Comparison of ENCODE assay signal across 8 cellular contexts in the genomic region with DNA sequence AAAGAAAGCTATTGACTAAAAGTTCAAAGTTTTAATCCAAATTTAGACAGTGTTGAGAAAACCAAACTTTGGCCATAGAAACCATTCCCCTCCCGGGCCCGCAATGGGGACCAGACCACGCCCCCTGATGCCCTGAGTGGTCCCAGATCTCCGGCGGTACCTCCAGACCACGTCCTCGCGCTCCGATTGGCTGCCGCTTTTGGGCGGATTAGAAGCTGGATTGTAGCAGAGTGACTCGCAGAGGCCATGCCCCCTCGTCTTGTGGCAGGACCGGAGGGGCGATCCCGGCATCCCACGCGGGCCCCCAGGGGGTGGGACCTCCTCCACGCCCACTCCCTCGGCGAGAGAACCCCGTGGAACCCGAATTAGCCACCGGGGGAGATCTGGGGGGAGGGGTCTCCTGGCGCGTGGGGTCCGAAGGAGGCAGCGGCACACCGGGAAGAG. TPM values are rescaled to one million over a fixed set of nuclear protein-coding genes. Genes with fewer than 3 reads are reported as not detected.
A peak's percentile ranks its signal among the peaks of the same experiment; 100 is the strongest.
DNase-seq lines count a peak whose midpoint lies in the region; TF ChIP-seq lines count a peak whose summit lies in the region.

No MANE protein-coding gene starts in this region.

- TF ChIP-seq POLR2A in GM15510 (IDR thresholded peaks at IDR 0.05; ENCODE audit: borderline replicate concordance, extremely low read depth, insufficient read length), result peak; percentile 39
- peak in 1 of 2 donors; percentile 65 for TF ChIP-seq POLR2A in adrenal gland (IDR thresholded peaks at IDR 0.05)

- H3K27me3 ChIP-seq in Karpas-422 (ENCODE audit: low read length) (no peaks in the 10 kb centered on the region), adrenal gland (no peaks in the 10 kb centered on the region), left ventricle myocardium inferior (ENCODE audit: low read depth) (no peaks in the 10 kb centered on the region)

- H3K9me2 ChIP-seq in Karpas-422 (replicated peaks; ENCODE audit: insufficient read depth, low read length), result no peaks in the 10 kb centered on the region

- TF ChIP-seq CTCF in adrenal gland (IDR thresholded peaks at IDR 0.05), result no peak
- TF ChIP-seq CTCF in left ventricle myocardium inferior (IDR thresholded peaks at IDR 0.05; ENCODE audit: borderline replicate concordance), result no peak

- intact Hi-C loops in adrenal gland (cut with DNase I), result loop anchor here in 1 of 2 donors (5.0 kb wide), 1 partner anchor 130 kb away; the partner anchor contains the start of gene FTL
- intact Hi-C loops in left ventricle myocardium inferior (cut with micrococcal nuclease), result loop anchor here (2.0 kb wide), 1 partner anchor 42 kb away; no protein-coding TSS in a partner anchor

- H4K20me1 ChIP-seq in Karpas-422 (ENCODE audit: insufficient read depth, low read depth, low read length), result no peaks in the 10 kb centered on the region

- H3K4me1 ChIP-seq in Karpas-422 (ENCODE audit: low read length) (peaks cover 16% of the 10 kb centered on the region), adrenal gland (replicated peaks in 1 of 2) (peaks cover 4 to 7% of the 10 kb centered on the region in 2 donors), left ventricle myocardium inferior (peaks cover 19% of the 10 kb centered on the region), urinary bladder (ENCODE audit: insufficient read depth) (peaks cover 2% of the 10 kb centered on the region)

- H3K27ac ChIP-seq in Karpas-422 (ENCODE audit: low read length) (no peak overlapping the region), adrenal gland (peak overlapping the region in 4 of 5 donors; percentile 58 to 91 (median 86)), left ventricle myocardium inferior (replicated peaks) (peak overlapping the region; percentile 58), urinary bladder (ENCODE audit: low read depth) (peak overlapping the region; percentile 68)

- no peaks in the 10 kb centered on the region for H3K9me3 ChIP-seq in Karpas-422 (ENCODE audit: low read length)
- H3K9me3 ChIP-seq in adrenal gland (replicated peaks in 1 of 3), result no peaks in the 10 kb centered on the region
- no peaks in the 10 kb centered on the region for H3K9me3 ChIP-seq in left ventricle myocardium inferior (replicated peaks)

- H3K4me2 ChIP-seq in Karpas-422 (ENCODE audit: low read depth, low read length, poor library complexity, severe bottlenecking), result peak overlapping the region; percentile 77

- H3K9ac ChIP-seq in Karpas-422 (ENCODE audit: low read length), result peak overlapping the region; percentile 63

- H3K36me3 ChIP-seq in Karpas-422 (ENCODE audit: insufficient read depth, low read length) (no peaks in the 10 kb centered on the region), adrenal gland (replicated peaks in 1 of 2) (peaks cover 0 to 10% of the 10 kb centered on the region in 2 donors), left ventricle myocardium inferior (peaks cover 4% of the 10 kb centered on the region), urinary bladder (ENCODE audit: insufficient read depth) (no peaks in the 10 kb centered on the region)

- H3K79me2 ChIP-seq in Karpas-422 (ENCODE audit: low read length), result no peaks in the 10 kb centered on the region

- WGBS in adrenal gland, 4 donors, result 9 to 27% (median 16%) methylated on average over 12 to 29 of the region's 29 CpGs
- WGBS in urinary bladder, result 5% methylated on average over 29 of the region's 29 CpGs

- peak overlapping the region; percentile 91 for H2AFZ ChIP-seq in Karpas-422 (ENCODE audit: low read length)

- DNase-seq in Karpas-422 (peak; percentile 97), T follicular helper cell (ENCODE audit: low read depth) (peak; percentile 71), adrenal gland (peak; percentile 87 to 96 (median 94)), left ventricle myocardium inferior (peak; percentile 81), pulmonary artery endothelial cell (ENCODE audit: low read depth, low spot score) (peak; percentile 56), HT-29 (ENCODE audit: low spot score) (no peak)

- H3K4me3 ChIP-seq in Karpas-422 (ENCODE audit: low read length) (peak overlapping the region; percentile 58; the same call in 1 of the 2 replicates), adrenal gland (peak overlapping the region in 2 of 4 donors; percentile 65 to 67), left ventricle myocardium inferior (peak overlapping the region; percentile 58), urinary bladder (ENCODE audit: low read depth, low read length) (no peak overlapping the region)

RNA-seq across cellular contexts. Expression of gene HSD17B14, which starts 0.8 kb away (rescaled TPM):
- total RNA-seq in Karpas-422 (2014; rRNA removed; shearing (Covaris generic); ENCODE audit: low replicate concordance), result 1.0 and 1.9 TPM in 2 replicates
- total RNA-seq in adrenal gland (10 to 100 TPM; 33.0 to 63.0 (median 40.6) TPM), left ventricle myocardium inferior (1.8 TPM), pulmonary artery endothelial cell (4.8 and 6.4 TPM in 2 replicates), urinary bladder (3.4 TPM)
- polyA plus RNA-seq in adrenal gland (100 to 1,000 TPM in 2 of 3 donors, 1 to 10 TPM in 1; 7.4 to 178 (median 135) TPM), urinary bladder (18.6 TPM)
- total RNA-seq in HT-29 (2014; rRNA removed; shearing (Covaris generic)), result not detected in 2 replicates

RNA-seq across cellular contexts. Expression of gene BCAT2, which starts 26.3 kb away (rescaled TPM):
- 45.9 and 74.6 TPM in 2 replicates for total RNA-seq in Karpas-422 (2014; rRNA removed; shearing (Covaris generic); ENCODE audit: low replicate concordance)
- total RNA-seq in adrenal gland (100 to 1,000 TPM in 7 of 8 donors, 10 to 100 TPM in 1; 81.9 to 163 (median 117) TPM), left ventricle myocardium inferior (70.8 TPM), pulmonary artery endothelial cell (49.7 and 53.2 TPM in 2 replicates), urinary bladder (34.4 TPM)
- polyA plus RNA-seq in adrenal gland (100 to 1,000 TPM in 1 of 3 donors, 10 to 100 TPM in 2; 82.9 to 114 (median 87.6) TPM), urinary bladder (79.2 TPM)
- 62.8 and 65.7 TPM in 2 replicates for total RNA-seq in HT-29 (2014; rRNA removed; shearing (Covaris generic))

RNA-seq across cellular contexts. Expression of gene PLEKHA4, which starts 31.3 kb away (rescaled TPM):
- total RNA-seq in Karpas-422 (2014; rRNA removed; shearing (Covaris generic); ENCODE audit: low replicate concordance), result not detected in 2 replicates
- total RNA-seq in adrenal gland (10 to 100 TPM; 17.6 to 65.1 (median 25.4) TPM), left ventricle myocardium inferior (24.7 TPM), pulmonary artery endothelial cell (5.1 and 6.1 TPM in 2 replicates), urinary bladder (11.5 TPM)
- polyA plus RNA-seq in adrenal gland (10 to 100 TPM in 2 of 3 donors, 1 to 10 TPM in 1; 7.1 to 74.6 (median 70.8) TPM), urinary bladder (56.4 TPM)
- total RNA-seq in HT-29 (2014; rRNA removed; shearing (Covaris generic)), result 3.9 and 5.4 TPM in 2 replicates

RNA-seq across cellular contexts. Expression of gene PPP1R15A, which starts 35.1 kb away (rescaled TPM):
- 22.6 and 31.3 TPM in 2 replicates for total RNA-seq in Karpas-422 (2014; rRNA removed; shearing (Covaris generic); ENCODE audit: low replicate concordance)
- total RNA-seq in adrenal gland (10 to 100 TPM; 29.5 to 54.6 (median 41.5) TPM), left ventricle myocardium inferior (76.4 TPM), pulmonary artery endothelial cell (32.3 and 35.6 TPM in 2 replicates), urinary bladder (21.8 TPM)
- polyA plus RNA-seq in adrenal gland (100 to 1,000 TPM in 1 of 3 donors, 10 to 100 TPM in 2; 49.2 to 174 (median 73.3) TPM), urinary bladder (122 TPM)
- 152 and 165 TPM in 2 replicates for total RNA-seq in HT-29 (2014; rRNA removed; shearing (Covaris generic))
